10 cellular contexts compared by ENCODE assay signal in genomic region chr19:35000338-35000646, GRCh38. TPM values are rescaled to one million over a fixed set of nuclear protein-coding genes. Genes with fewer than 3 reads are reported as not detected.
DNase-seq lines count a peak whose midpoint lies in the region; ATAC-seq and TF ChIP-seq lines count a peak whose summit lies in the region.
"Had no signal": no experiment of that assay in that cellular context is flagged by ENCODE, and none has a peak within 500 bp of the region (broad histone marks: within the 10 kb centered on the region; RNA-seq: fewer than 3 reads in every experiment).

No MANE protein-coding gene starts in this region.

- TF ChIP-seq CTCF in SU-DHL-6 (IDR thresholded peaks at IDR 0.05; ENCODE audit: insufficient read depth, low read length, poor library complexity, severe bottlenecking) (no peak), hepatocyte (IDR thresholded peaks at IDR 0.05; ENCODE audit: poor library complexity) (no peak), spleen (IDR thresholded peaks at IDR 0.05 in 8 of 11, conservative IDR thresholded peaks at IDR 0.05 in 3 of 11) (no peak)

- H4K20me1 ChIP-seq in SU-DHL-6 (ENCODE audit: low read depth, low read length) = peaks cover 3% of the 10 kb centered on the region; the same call in 1 of the 2 replicates
- peaks cover 33% of the 10 kb centered on the region for H4K20me1 ChIP-seq in hepatocyte (ENCODE audit: insufficient read depth, poor library complexity, severe bottlenecking)

- H3K9ac ChIP-seq in SU-DHL-6 (ENCODE audit: low read length) = peak overlapping the region; percentile 92

- H3K9me2 ChIP-seq in SU-DHL-6 (replicated peaks; ENCODE audit: insufficient read depth, low read length) (no peaks in the 10 kb centered on the region), hepatocyte (replicated peaks; ENCODE audit: insufficient read depth) (no peaks in the 10 kb centered on the region)

- H3K36me3 ChIP-seq in SU-DHL-6 (ENCODE audit: low read length) (no peaks in the 10 kb centered on the region), hepatocyte (replicated peaks; ENCODE audit: insufficient read depth, low read depth) (no peaks in the 10 kb centered on the region), spleen (peaks cover 0 to 23% (median 0%) of the 10 kb centered on the region in 6 donors)

- peaks cover 3% of the 10 kb centered on the region; the same call in 1 of the 2 replicates for H3F3A ChIP-seq in SU-DHL-6 (ENCODE audit: insufficient read depth)

- peak; percentile 32 for TF ChIP-seq POLR2A in GM19099 (IDR thresholded peaks at IDR 0.05; ENCODE audit: extremely low read depth, insufficient read length, low read depth)
- no peak for TF ChIP-seq POLR2A in spleen (IDR thresholded peaks at IDR 0.05)
- TF ChIP-seq POLR2A in GM18505 (IDR thresholded peaks at IDR 0.05; ENCODE audit: borderline replicate concordance, extremely low read depth, insufficient read depth, insufficient read length) = no peak

- DNase-seq in hepatocyte (ENCODE audit: low spot score) = no peak
- DNase-seq in spleen = no peak
- no peak for DNase-seq in effector CD8-positive, alpha-beta T cell (lab: John Stamatoyannopoulos, UW)
- no peak for DNase-seq in NK-92 treated with Interleukin-12 subunit alpha and Interleukin-12 subunit beta, amount 100 ng/mL, for 24 hours (lab: John Stamatoyannopoulos, UW)

- ATAC-seq in GM18505 (IDR thresholded peaks at IDR 0.05; ENCODE audit: unreplicated experiment) (no peak), HG02678 (IDR thresholded peaks at IDR 0.05; ENCODE audit: unreplicated experiment) (no peak)

- H2AFZ ChIP-seq in SU-DHL-6 (ENCODE audit: low read depth, low read length, severe bottlenecking) (no peak overlapping the region), hepatocyte (peak overlapping the region; percentile 45)

- WGBS in hepatocyte (ENCODE audit: low lambda C conversion rate, missing lambda C conversion rate) = no CpG with 5 or more reads among the region's 37 CpGs
- WGBS in spleen, 5 donors = 0 to 1% (median 0%) methylated on average over 1 to 37 of the region's 37 CpGs

- H3K4me1 ChIP-seq in hepatocyte (ENCODE audit: insufficient read depth) (peaks cover 42% of the 10 kb centered on the region), spleen (peaks cover 70 to 95% (median 87%) of the 10 kb centered on the region in 6 donors)

- intact Hi-C loops in spleen (cut with DNase I; ENCODE audit: low total_unique reads) = no loop called here

- H3K4me3 ChIP-seq in SU-DHL-6 (ENCODE audit: insufficient read depth, low read length, poor library complexity, severe bottlenecking) (peak overlapping the region; percentile 60), hepatocyte (peak overlapping the region; percentile 97), spleen (peak overlapping the region; percentile 61 to 97 (median 90))

- H3K27me3 ChIP-seq in SU-DHL-6 (ENCODE audit: low read length) (no peaks in the 10 kb centered on the region), hepatocyte (no peaks in the 10 kb centered on the region), spleen (replicated peaks in 1 of 7) (no peaks in the 10 kb centered on the region)

- H3K27ac ChIP-seq in SU-DHL-6 (ENCODE audit: low read depth, low read length) (peak overlapping the region; percentile 83), hepatocyte (peak overlapping the region; percentile 100), spleen (peak overlapping the region; percentile 90 to 99 (median 98))

- H3K9me3 ChIP-seq in SU-DHL-6 (ENCODE audit: insufficient read depth, low read length) = no peaks in the 10 kb centered on the region
- H3K9me3 ChIP-seq in hepatocyte (ENCODE audit: low read depth) = no peaks in the 10 kb centered on the region
- H3K9me3 ChIP-seq in spleen = no peaks in the 10 kb centered on the region

- H3K4me2 ChIP-seq in SU-DHL-6 (ENCODE audit: low read depth, low read length, poor library complexity, severe bottlenecking) = peak overlapping the region; percentile 87
- peak overlapping the region; percentile 91 for H3K4me2 ChIP-seq in hepatocyte

- H3K79me2 ChIP-seq in SU-DHL-6 (ENCODE audit: insufficient read depth, low read length) = peaks cover 41% of the 10 kb centered on the region
- H3K79me2 ChIP-seq in hepatocyte = peaks cover 54% of the 10 kb centered on the region

RNA-seq across cellular contexts. Expression of gene GRAMD1A, which starts 0.2 kb away (rescaled TPM):
- total RNA-seq in hepatocyte (34.8 and 35.4 TPM in 2 replicates), spleen (100 to 1,000 TPM in 5 of 7 donors, 10 to 100 TPM in 2; 80.3 to 177 (median 118) TPM)
- polyA plus RNA-seq in hepatocyte (80.2 and 92.4 TPM in 2 replicates), spleen (10 to 100 TPM; 30.0 to 63.2 (median 30.4) TPM)

RNA-seq across cellular contexts. Expression of gene SCN1B, which starts 30.0 kb away (rescaled TPM):
- 0.20 and 0.60 TPM in 2 replicates for total RNA-seq in hepatocyte
- 2.5 and 3.1 TPM in 2 replicates for polyA plus RNA-seq in hepatocyte
- total RNA-seq in spleen = 10 to 100 TPM; 11.3 to 28.1 (median 16.7) TPM
- polyA plus RNA-seq in spleen = 1 to 10 TPM; 3.7 to 7.4 (median 5.9) TPM

RNA-seq across cellular contexts. Expression of gene ZNF792, which starts 36.3 kb away (rescaled TPM):
- total RNA-seq in hepatocyte (9.5 and 10.6 TPM in 2 replicates), spleen (10 to 100 TPM; 10.4 to 22.9 (median 16.6) TPM)
- polyA plus RNA-seq in hepatocyte (3.5 and 3.6 TPM in 2 replicates), spleen (1 to 10 TPM; 1.5 to 3.0 (median 1.6) TPM)

RNA-seq across cellular contexts. Expression of gene HPN, which starts 41.2 kb away (rescaled TPM):
- total RNA-seq in hepatocyte (150 and 162 TPM in 2 replicates), spleen (1 to 10 TPM; 1.0 to 4.3 (median 2.4) TPM)
- polyA plus RNA-seq in hepatocyte (206 and 241 TPM in 2 replicates), spleen (1 to 10 TPM in 2 of 3 donors, under 1 TPM in 1; 0.86 to 2.4 (median 1.1) TPM)
- total RNA-seq: frontal cortex, SK-MEL-5 had no signal
